Comparison of ENCODE assay signal across 1 cellular context in genomic region chr18:62850619-62851306, GRCh38.
TF ChIP-seq lines count a peak whose summit lies in the region.

No MANE protein-coding gene starts in this region.

TF ChIP-seq in K562, 482 proteins besides CTCF, POLR2A, EP300 and RAD21 (continued from another document and continues in another):
- TF ChIP-seq HBP1 (CRISPR knock-in tag; IDR thresholded peaks at IDR 0.05) (no peak), MEIS2 (IDR thresholded peaks at IDR 0.05; ENCODE audit: partially characterized antibody) (peak; percentile 66), MBD2 (IDR thresholded peaks at IDR 0.05; ENCODE audit: borderline replicate concordance, low read depth) (no peak), KLF16 (IDR thresholded peaks at IDR 0.05) (peak; percentile 13; the same call in 1 of the 2 replicates), RBBP5 (IDR thresholded peaks at IDR 0.05; ENCODE audit: borderline replicate concordance, insufficient read depth, low read length, poor library complexity, severe bottlenecking) (no peak), ZNF780A (CRISPR knock-in tag; IDR thresholded peaks at IDR 0.05) (no peak), HDAC6 (IDR thresholded peaks at IDR 0.05; ENCODE audit: low read depth, low read length) (no peak), ZC3H8 (IDR thresholded peaks at IDR 0.05) (no peak), CXXC5 (CRISPR knock-in tag; IDR thresholded peaks at IDR 0.05) (no peak), E2F3 (CRISPR knock-in tag; IDR thresholded peaks at IDR 0.05) (no peak), RERE (CRISPR knock-in tag; IDR thresholded peaks at IDR 0.05; ENCODE audit: borderline replicate concordance) (no peak), ZFX (CRISPR knock-in tag; IDR thresholded peaks at IDR 0.05) (peak; percentile 34; the same call in 1 of the 2 replicates), ZNF134 (CRISPR knock-in tag; conservative IDR thresholded peaks at IDR 0.05) (no peak), ZNF408 (CRISPR knock-in tag; IDR thresholded peaks at IDR 0.05; ENCODE audit: low read depth) (no peak), KDM1A (IDR thresholded peaks at IDR 0.05) (peak; percentile 72 to 74), ZKSCAN8 (CRISPR knock-in tag; IDR thresholded peaks at IDR 0.05) (no peak), SMAD2 (IDR thresholded peaks at IDR 0.05; ENCODE audit: low read depth, low read length) (no peak), CTBP1 (IDR thresholded peaks at IDR 0.05; ENCODE audit: borderline replicate concordance) (peak; percentile 81; the same call in 1 of the 2 replicates), TAF7 (tag; IDR thresholded peaks at IDR 0.05) (no peak), SNAPC5 (CRISPR knock-in tag; IDR thresholded peaks at IDR 0.05) (no peak), ZNF707 (CRISPR knock-in tag; conservative IDR thresholded peaks at IDR 0.05) (no peak), FOXP1 (CRISPR knock-in tag; IDR thresholded peaks at IDR 0.05) (no peak), NFYB (IDR thresholded peaks at IDR 0.05; ENCODE audit: extremely low read depth, insufficient read length) (no peak), ARNT (IDR thresholded peaks at IDR 0.05) (0 out of 4 replicates have a peak, but pooled peaks of 1 of the 2 experiments have one; percentile 38), ESRRB (CRISPR knock-in tag; IDR thresholded peaks at IDR 0.05; ENCODE audit: borderline replicate concordance) (no peak), XRCC5 (IDR thresholded peaks at IDR 0.05; ENCODE audit: low read depth, low read length) (no peak), HDGF (IDR thresholded peaks at IDR 0.05) (no peak), CLOCK (CRISPR knock-in tag; IDR thresholded peaks at IDR 0.05; ENCODE audit: borderline replicate concordance) (no peak), PCBP1 (IDR thresholded peaks at IDR 0.05; ENCODE audit: low read depth, low read length, poor library complexity, severe bottlenecking) (no peak), EWSR1 (IDR thresholded peaks at IDR 0.05; ENCODE audit: borderline replicate concordance, low read depth, partially characterized antibody) (no peak), HLTF (IDR thresholded peaks at IDR 0.05) (no peak), STAT5A (IDR thresholded peaks at IDR 0.05; ENCODE audit: borderline replicate concordance, low read length) (peak; percentile 74), SPI1 (IDR thresholded peaks at IDR 0.05; ENCODE audit: borderline replicate concordance, low read depth, low read length) (no peak), PATZ1 (CRISPR knock-in tag; IDR thresholded peaks at IDR 0.05; ENCODE audit: borderline replicate concordance) (no peak), ARID1B (IDR thresholded peaks at IDR 0.05) (peak; percentile 91), KDM5B (IDR thresholded peaks at IDR 0.05; ENCODE audit: insufficient replicate concordance, low read depth, low read length) (no peak), ZNF239 (CRISPR knock-in tag; IDR thresholded peaks at IDR 0.05) (no peak), MYNN (IDR thresholded peaks at IDR 0.05) (no peak), MYNN (CRISPR knock-in tag; IDR thresholded peaks at IDR 0.05) (no peak), IRF2 (CRISPR knock-in tag; IDR thresholded peaks at IDR 0.05) (no peak), TCF3 (CRISPR knock-in tag; IDR thresholded peaks at IDR 0.05) (peak; percentile 90), RNF2 (IDR thresholded peaks at IDR 0.05) (no peak), MAFK (IDR thresholded peaks at IDR 0.05; ENCODE audit: low read length) (no peak), TAL1 (IDR thresholded peaks at IDR 0.05) (peak; percentile 83), PHB2 (IDR thresholded peaks at IDR 0.05; ENCODE audit: low read depth) (no peak), XRCC4 (IDR thresholded peaks at IDR 0.05; ENCODE audit: extremely low read depth, insufficient read depth, insufficient read length) (no peak), ZNF696 (CRISPR knock-in tag; conservative IDR thresholded peaks at IDR 0.05) (no peak), WHSC1 (IDR thresholded peaks at IDR 0.05; ENCODE audit: low read length) (no peak), KDM4B (IDR thresholded peaks at IDR 0.05; ENCODE audit: borderline replicate concordance in 2 of 2, low read depth in 1 of 2) (no peak), TOE1 (IDR thresholded peaks at IDR 0.05; ENCODE audit: borderline replicate concordance) (no peak), TOE1 (CRISPR knock-in tag; IDR thresholded peaks at IDR 0.05; ENCODE audit: borderline replicate concordance, low read depth) (no peak), NCOA1 (IDR thresholded peaks at IDR 0.05; ENCODE audit: low read depth) (peak; percentile 84; the same call in 1 of the 2 replicates), ZNF274 (IDR thresholded peaks at IDR 0.05; ENCODE audit: borderline replicate concordance, low read depth, low read length) (no peak), ELF2 (CRISPR knock-in tag; IDR thresholded peaks at IDR 0.05) (no peak), PCBP2 (IDR thresholded peaks at IDR 0.05; ENCODE audit: low read depth, low read length, poor library complexity, severe bottlenecking) (no peak), POLR2AphosphoS2 (IDR thresholded peaks at IDR 0.05; ENCODE audit: low read length) (no peak), HDAC1 (IDR thresholded peaks at IDR 0.05) (peak in 1 of 2 experiments; percentile 81; a peak in 2 of 4 replicates), CBX5 (IDR thresholded peaks at IDR 0.05; ENCODE audit: borderline replicate concordance, low read depth) (no peak), MAFF (IDR thresholded peaks at IDR 0.05; ENCODE audit: low read length) (no peak), HOXB6 (CRISPR knock-in tag; IDR thresholded peaks at IDR 0.05; ENCODE audit: borderline replicate concordance) (no peak), FOXO4 (CRISPR knock-in tag; IDR thresholded peaks at IDR 0.05) (no peak), BRF2 (IDR thresholded peaks at IDR 0.05; ENCODE audit: borderline replicate concordance, insufficient read depth, insufficient read length) (no peak), CREBBP (IDR thresholded peaks at IDR 0.05; ENCODE audit: low read depth, low read length) (no peak), MAX (CRISPR knock-in tag; IDR thresholded peaks at IDR 0.05) (no peak), SMARCA4 (IDR thresholded peaks at IDR 0.05) (peak; percentile 71), ZBTB26 (CRISPR knock-in tag; IDR thresholded peaks at IDR 0.05) (no peak)
